ENCODE assay signal across 2 cellular contexts in the genomic region with DNA sequence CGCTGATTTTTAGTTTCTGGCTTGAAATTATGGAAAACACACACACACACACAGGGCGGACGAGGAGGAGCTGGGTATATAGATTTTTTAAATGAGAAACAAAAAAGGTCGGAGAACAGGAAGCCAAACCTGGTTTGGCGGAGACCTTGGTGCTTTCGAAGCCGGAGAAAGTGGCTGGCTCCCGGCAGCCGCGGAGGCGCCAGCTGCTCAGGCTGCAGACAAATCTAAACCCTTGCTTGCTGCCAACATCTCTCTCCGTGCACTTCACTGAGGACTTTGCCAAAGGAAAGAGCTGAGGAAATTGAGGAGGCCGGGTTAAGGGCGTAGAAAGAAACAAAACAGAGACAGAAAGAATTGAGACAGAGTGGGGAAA.
TF ChIP-seq lines count a peak whose summit lies in the region.

No MANE protein-coding gene starts in this region.

TF ChIP-seq in liver, 16 proteins besides CTCF, POLR2A, EP300 and RAD21:
- TF ChIP-seq, protein P1, sequence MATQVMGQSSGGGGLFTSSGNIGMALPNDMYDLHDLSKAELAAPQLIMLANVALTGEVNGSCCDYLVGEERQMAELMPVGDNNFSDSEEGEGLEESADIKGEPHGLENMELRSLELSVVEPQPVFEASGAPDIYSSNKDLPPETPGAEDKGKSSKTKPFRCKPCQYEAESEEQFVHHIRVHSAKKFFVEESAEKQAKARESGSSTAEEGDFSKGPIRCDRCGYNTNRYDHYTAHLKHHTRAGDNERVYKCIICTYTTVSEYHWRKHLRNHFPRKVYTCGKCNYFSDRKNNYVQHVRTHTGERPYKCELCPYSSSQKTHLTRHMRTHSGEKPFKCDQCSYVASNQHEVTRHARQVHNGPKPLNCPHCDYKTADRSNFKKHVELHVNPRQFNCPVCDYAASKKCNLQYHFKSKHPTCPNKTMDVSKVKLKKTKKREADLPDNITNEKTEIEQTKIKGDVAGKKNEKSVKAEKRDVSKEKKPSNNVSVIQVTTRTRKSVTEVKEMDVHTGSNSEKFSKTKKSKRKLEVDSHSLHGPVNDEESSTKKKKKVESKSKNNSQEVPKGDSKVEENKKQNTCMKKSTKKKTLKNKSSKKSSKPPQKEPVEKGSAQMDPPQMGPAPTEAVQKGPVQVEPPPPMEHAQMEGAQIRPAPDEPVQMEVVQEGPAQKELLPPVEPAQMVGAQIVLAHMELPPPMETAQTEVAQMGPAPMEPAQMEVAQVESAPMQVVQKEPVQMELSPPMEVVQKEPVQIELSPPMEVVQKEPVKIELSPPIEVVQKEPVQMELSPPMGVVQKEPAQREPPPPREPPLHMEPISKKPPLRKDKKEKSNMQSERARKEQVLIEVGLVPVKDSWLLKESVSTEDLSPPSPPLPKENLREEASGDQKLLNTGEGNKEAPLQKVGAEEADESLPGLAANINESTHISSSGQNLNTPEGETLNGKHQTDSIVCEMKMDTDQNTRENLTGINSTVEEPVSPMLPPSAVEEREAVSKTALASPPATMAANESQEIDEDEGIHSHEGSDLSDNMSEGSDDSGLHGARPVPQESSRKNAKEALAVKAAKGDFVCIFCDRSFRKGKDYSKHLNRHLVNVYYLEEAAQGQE (IDR thresholded peaks at IDR 0.05) = no peak
- no peak for TF ChIP-seq FOXA1 (IDR thresholded peaks at IDR 0.05)
- no peak for TF ChIP-seq HNF4A (conservative IDR thresholded peaks at IDR 0.05)
- no peak for TF ChIP-seq HNF4G (IDR thresholded peaks at IDR 0.05)
- TF ChIP-seq, protein P2, sequence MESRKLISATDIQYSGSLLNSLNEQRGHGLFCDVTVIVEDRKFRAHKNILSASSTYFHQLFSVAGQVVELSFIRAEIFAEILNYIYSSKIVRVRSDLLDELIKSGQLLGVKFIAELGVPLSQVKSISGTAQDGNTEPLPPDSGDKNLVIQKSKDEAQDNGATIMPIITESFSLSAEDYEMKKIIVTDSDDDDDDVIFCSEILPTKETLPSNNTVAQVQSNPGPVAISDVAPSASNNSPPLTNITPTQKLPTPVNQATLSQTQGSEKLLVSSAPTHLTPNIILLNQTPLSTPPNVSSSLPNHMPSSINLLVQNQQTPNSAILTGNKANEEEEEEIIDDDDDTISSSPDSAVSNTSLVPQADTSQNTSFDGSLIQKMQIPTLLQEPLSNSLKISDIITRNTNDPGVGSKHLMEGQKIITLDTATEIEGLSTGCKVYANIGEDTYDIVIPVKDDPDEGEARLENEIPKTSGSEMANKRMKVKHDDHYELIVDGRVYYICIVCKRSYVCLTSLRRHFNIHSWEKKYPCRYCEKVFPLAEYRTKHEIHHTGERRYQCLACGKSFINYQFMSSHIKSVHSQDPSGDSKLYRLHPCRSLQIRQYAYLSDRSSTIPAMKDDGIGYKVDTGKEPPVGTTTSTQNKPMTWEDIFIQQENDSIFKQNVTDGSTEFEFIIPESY (IDR thresholded peaks at IDR 0.05) = no peak
- TF ChIP-seq MAX (IDR thresholded peaks at IDR 0.05) = no peak
- TF ChIP-seq RXRA (IDR thresholded peaks at IDR 0.05) = no peak
- TF ChIP-seq ATF3 (IDR thresholded peaks at IDR 0.05) = no peak
- no peak for TF ChIP-seq JUND (IDR thresholded peaks at IDR 0.05)
- TF ChIP-seq NR2F2 (IDR thresholded peaks at IDR 0.05) = no peak
- TF ChIP-seq EGR1 (IDR thresholded peaks at IDR 0.05; ENCODE audit: low read depth in 2 of 2) = no peak
- no peak for TF ChIP-seq SP1 (IDR thresholded peaks at IDR 0.05)
- TF ChIP-seq TAF1 (conservative IDR thresholded peaks at IDR 0.05) = no peak
- no peak for TF ChIP-seq YY1 (IDR thresholded peaks at IDR 0.05)
- TF ChIP-seq GABPA (IDR thresholded peaks at IDR 0.05 in 1 of 2, conservative IDR thresholded peaks at IDR 0.05 in 1 of 2) = no peak
- no peak for TF ChIP-seq FOXA2 (IDR thresholded peaks at IDR 0.05)

TF ChIP-seq in HepG2, 621 proteins besides CTCF, POLR2A, EP300 and RAD21:
- TF ChIP-seq NAIF1 (CRISPR knock-in tag; IDR thresholded peaks at IDR 0.05; ENCODE audit: borderline replicate concordance) (no peak), HMG20B (CRISPR knock-in tag; conservative IDR thresholded peaks at IDR 0.05) (no peak), ZNF552 (CRISPR knock-in tag; IDR thresholded peaks at IDR 0.05; ENCODE audit: borderline replicate concordance) (no peak), TBX2 (CRISPR knock-in tag; IDR thresholded peaks at IDR 0.05; ENCODE audit: borderline replicate concordance) (no peak), ZNF776 (CRISPR knock-in tag; IDR thresholded peaks at IDR 0.05) (no peak), NFKB2 (CRISPR knock-in tag; IDR thresholded peaks at IDR 0.05; ENCODE audit: borderline replicate concordance) (no peak), ZNF788 (CRISPR knock-in tag; IDR thresholded peaks at IDR 0.05; ENCODE audit: borderline replicate concordance) (no peak), ZNF605 (CRISPR knock-in tag; IDR thresholded peaks at IDR 0.05) (no peak), TGIF2 (CRISPR knock-in tag; IDR thresholded peaks at IDR 0.05) (no peak), ZNF503 (CRISPR knock-in tag; IDR thresholded peaks at IDR 0.05) (no peak), TIGD3 (CRISPR knock-in tag; IDR thresholded peaks at IDR 0.05; ENCODE audit: borderline replicate concordance) (no peak), TBP (CRISPR knock-in tag; IDR thresholded peaks at IDR 0.05) (no peak), JARID2 (CRISPR knock-in tag; IDR thresholded peaks at IDR 0.05; ENCODE audit: insufficient replicate concordance) (no peak), NFE2L1 (CRISPR knock-in tag; IDR thresholded peaks at IDR 0.05; ENCODE audit: borderline replicate concordance) (no peak), ZNF234 (CRISPR knock-in tag; conservative IDR thresholded peaks at IDR 0.05) (no peak), ZNF33B (CRISPR knock-in tag; IDR thresholded peaks at IDR 0.05) (no peak), ZNF20 (CRISPR knock-in tag; IDR thresholded peaks at IDR 0.05) (no peak), ZNF576 (CRISPR knock-in tag; IDR thresholded peaks at IDR 0.05) (no peak)
- TF ChIP-seq, protein P3, sequence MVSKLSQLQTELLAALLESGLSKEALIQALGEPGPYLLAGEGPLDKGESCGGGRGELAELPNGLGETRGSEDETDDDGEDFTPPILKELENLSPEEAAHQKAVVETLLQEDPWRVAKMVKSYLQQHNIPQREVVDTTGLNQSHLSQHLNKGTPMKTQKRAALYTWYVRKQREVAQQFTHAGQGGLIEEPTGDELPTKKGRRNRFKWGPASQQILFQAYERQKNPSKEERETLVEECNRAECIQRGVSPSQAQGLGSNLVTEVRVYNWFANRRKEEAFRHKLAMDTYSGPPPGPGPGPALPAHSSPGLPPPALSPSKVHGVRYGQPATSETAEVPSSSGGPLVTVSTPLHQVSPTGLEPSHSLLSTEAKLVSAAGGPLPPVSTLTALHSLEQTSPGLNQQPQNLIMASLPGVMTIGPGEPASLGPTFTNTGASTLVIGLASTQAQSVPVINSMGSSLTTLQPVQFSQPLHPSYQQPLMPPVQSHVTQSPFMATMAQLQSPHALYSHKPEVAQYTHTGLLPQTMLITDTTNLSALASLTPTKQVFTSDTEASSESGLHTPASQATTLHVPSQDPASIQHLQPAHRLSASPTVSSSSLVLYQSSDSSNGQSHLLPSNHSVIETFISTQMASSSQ (IDR thresholded peaks at IDR 0.05; ENCODE audit: low read depth) = no peak
- TF ChIP-seq, protein P3 (CRISPR knock-in tag; IDR thresholded peaks at IDR 0.05; ENCODE audit: borderline replicate concordance) = no peak
TF ChIP-seq in HepG2: peak in this region for 0.
